14 cellular contexts compared by ENCODE assay signal in genomic region chr4:106587558-106587957, GRCh38.
A peak's percentile ranks its signal among the peaks of the same experiment; 100 is the strongest.
DNase-seq lines count a peak whose midpoint lies in the region; ATAC-seq, FAIRE-seq and TF ChIP-seq lines count a peak whose summit lies in the region.
"Had no signal": no experiment of that assay in that cellular context is flagged by ENCODE, and none has a peak within 500 bp of the region (broad histone marks: within the 10 kb centered on the region; RNA-seq: fewer than 3 reads in every experiment).

No MANE protein-coding gene starts in this region.

- peak; percentile 50 for ATAC-seq in SK-N-SH treated with all-trans-retinoic acid at 6 μM for 48 hours
- peak; percentile 67 for ATAC-seq in foreskin keratinocyte
- no peak for ATAC-seq in activated T-cell treated with anti-CD3 and anti-CD28 coated beads, Interleukin-2, amount 50 U/mL, for 72 hours (replicated peaks in 1 of 2)
- no peak for ATAC-seq in GM19035 (IDR thresholded peaks at IDR 0.05; ENCODE audit: unreplicated experiment)

- no peaks in the 10 kb centered on the region for H3K36me3 Mint-ChIP-seq in activated T-cell treated with anti-CD3 and anti-CD28 coated beads, Interleukin-2, amount 50 U/mL, for 72 hours (ENCODE audit: insufficient read depth in 2 of 2)

- TF ChIP-seq CTCF in foreskin keratinocyte (conservative IDR thresholded peaks at IDR 0.05), result peak; percentile 29

- H3K27ac ChIP-seq in foreskin keratinocyte, result peak overlapping the region; percentile 30
- H3K27ac ChIP-seq: neutrophil had no signal

- DNase-seq in NCI-H510A treated with DMSO at 0.1 percent for 48 hours (lab: John Stamatoyannopoulos, UW) (peak; percentile 39), NCI-H510A (lab: John Stamatoyannopoulos, UW) (no peak), foreskin keratinocyte (peak; percentile 72 to 90), urothelium cell line (ENCODE audit: low spot score) (peak; percentile 35), NCI-H524 (lab: John Stamatoyannopoulos, UW) (no peak)
- DNase-seq in activated T-cell treated with anti-CD3 and anti-CD28 coated beads, Interleukin-2, amount 50 U/mL, for 72 hours, result no peak
- DNase-seq: activated CD4-positive, alpha-beta T cell treated with anti-CD3 and anti-CD28 coated beads for 4 hours; NCI-H1694; SHP77 treated with DMSO at 0.1 percent for 48 hours; stimulated activated CD4-positive, alpha-beta T cell treated with anti-CD3 and anti-CD28 coated beads, Interleukin-4, amount 100 ng/mL, for 24 hours had no signal

- H3K4me3 Mint-ChIP-seq in activated T-cell treated with anti-CD3 and anti-CD28 coated beads, Interleukin-2, amount 50 U/mL, for 72 hours, result no peak overlapping the region

- no peaks in the 10 kb centered on the region for H3K27me3 Mint-ChIP-seq in activated T-cell treated with anti-CD3 and anti-CD28 coated beads, Interleukin-2, amount 50 U/mL, for 72 hours (ENCODE audit: low read depth)

- H3K4me1 Mint-ChIP-seq in activated T-cell treated with anti-CD3 and anti-CD28 coated beads, Interleukin-2, amount 50 U/mL, for 72 hours (ENCODE audit: low read depth), result no peaks in the 10 kb centered on the region

- peaks cover 0 to 3% of the 10 kb centered on the region in 2 donors for H3K9me3 Mint-ChIP-seq in activated T-cell treated with anti-CD3 and anti-CD28 coated beads, Interleukin-2, amount 50 U/mL, for 72 hours

- H3K4me1 ChIP-seq in foreskin keratinocyte, result peaks cover 50% of the 10 kb centered on the region

- no peaks in the 10 kb centered on the region for H3K27me3 ChIP-seq in foreskin keratinocyte
- H3K27me3 ChIP-seq: neutrophil had no signal

- H3K27ac Mint-ChIP-seq in activated T-cell treated with anti-CD3 and anti-CD28 coated beads, Interleukin-2, amount 50 U/mL, for 72 hours, result no peak overlapping the region

- no peak for FAIRE-seq in urothelium cell line (lab: Jason Lieb, UNC)
- FAIRE-seq: islet of Langerhans had no signal

TF ChIP-seq in SK-N-SH treated with all-trans-retinoic acid at 6 μM for 48 hours, 23 proteins besides CTCF, POLR2A, EP300 and RAD21:
- TF ChIP-seq BACH2 (CRISPR knock-in tag; IDR thresholded peaks at IDR 0.05; ENCODE audit: borderline replicate concordance), result no peak
- peak; percentile 36; the same call in 1 of the 2 replicates for TF ChIP-seq ISL1 (CRISPR knock-in tag; IDR thresholded peaks at IDR 0.05)

Comparison
In these comparisons a context has a peak if more than half of its experiments do, and no peak if none do; other contexts are left out.
1. DNase-seq: peak in NCI-H510A treated with DMSO at 0.1 percent for 48 hours (single experiment), foreskin keratinocyte (2 of 2) and urothelium cell line (single experiment); none in NCI-H510A (single experiment), NCI-H524 (0 of 2) and activated T-cell treated with anti-CD3 and anti-CD28 coated beads, Interleukin-2, amount 50 U/mL, for 72 hours (0 of 2).
2. ATAC-seq: peak in SK-N-SH treated with all-trans-retinoic acid at 6 μM for 48 hours (single experiment) and foreskin keratinocyte (single experiment); none in activated T-cell treated with anti-CD3 and anti-CD28 coated beads, Interleukin-2, amount 50 U/mL, for 72 hours (0 of 2) and GM19035 (single experiment).